In the genomic region with DNA sequence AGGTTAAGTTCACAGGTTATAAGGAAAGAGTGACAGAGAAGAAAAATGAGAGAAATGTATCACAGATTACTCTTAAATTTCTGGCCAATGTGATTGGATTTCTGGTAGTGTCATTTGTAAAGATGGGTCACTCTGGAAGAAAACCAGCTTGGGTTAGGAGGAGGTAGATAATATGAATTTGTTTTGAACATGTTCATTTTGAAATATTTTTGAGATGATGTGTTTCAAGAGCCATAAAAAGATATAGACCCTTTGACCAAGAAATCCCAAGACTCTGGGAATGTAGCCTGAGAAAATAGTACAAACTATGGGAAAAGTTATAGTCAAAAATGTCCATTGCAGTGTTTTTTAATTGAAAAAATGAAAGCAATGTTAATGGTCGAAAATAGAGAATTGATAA, we compare ENCODE assay signal across 22 cellular contexts.
DNase-seq lines count a peak whose midpoint lies in the region; FAIRE-seq and TF ChIP-seq lines count a peak whose summit lies in the region.
"Had no signal": no experiment of that assay in that cellular context is flagged by ENCODE, and none has a peak within 500 bp of the region (broad histone marks: within the 10 kb centered on the region; RNA-seq: fewer than 3 reads in every experiment).

No MANE protein-coding gene starts in this region.

- H3K36me3 ChIP-seq in astrocyte (ENCODE audit: insufficient read depth, low read length) (no peaks in the 10 kb centered on the region), tibial artery (no peaks in the 10 kb centered on the region), GM23248 (ENCODE audit: low read depth) (no peaks in the 10 kb centered on the region)
- no peaks in the 10 kb centered on the region for H3K36me3 ChIP-seq in CD8-positive, alpha-beta memory T cell (ENCODE audit: insufficient read depth, low read length)
- H3K36me3 ChIP-seq: Peyer's patch, SJSA1 had no signal

- no peaks in the 10 kb centered on the region for H3K4me1 Mint-ChIP-seq in astrocyte (ENCODE audit: low read depth, unreplicated experiment)
- H3K4me1 Mint-ChIP-seq in CD8-positive, alpha-beta memory T cell = no peaks in the 10 kb centered on the region

- no peaks in the 10 kb centered on the region for H3K9me2 ChIP-seq in GM23248 (ENCODE audit: insufficient read depth)

- H3K27ac ChIP-seq in astrocyte (ENCODE audit: low read depth, low read length) (no peak overlapping the region), tibial artery (peak overlapping the region; percentile 17 to 49), GM23248 (no peak overlapping the region)
- no peak overlapping the region for H3K27ac ChIP-seq in CD8-positive, alpha-beta memory T cell (ENCODE audit: low read depth, low read length)
- H3K27ac ChIP-seq: Peyer's patch, SJSA1 had no signal

- CTCF ChIA-PET in CD8-positive, alpha-beta memory T cell (lab: Charles Lee) = no interaction called here

- H2AFZ ChIP-seq in astrocyte (ENCODE audit: low read depth, low read length) (no peak overlapping the region), GM23248 (no peak overlapping the region)

- no peak overlapping the region for H3K9ac ChIP-seq in astrocyte (ENCODE audit: low read length)
- H3K9ac ChIP-seq in GM23248 = no peak overlapping the region

- no peaks in the 10 kb centered on the region for H3K9me3 Mint-ChIP-seq in astrocyte (ENCODE audit: unreplicated experiment)
- peaks cover 0 to 12% (median 0%) of the 10 kb centered on the region in 5 donors for H3K9me3 Mint-ChIP-seq in CD8-positive, alpha-beta memory T cell

- intact Hi-C loops in tibial artery (cut with DNase I; ENCODE audit: low total_unique reads) = no loop called here

- H4K20me1 ChIP-seq in astrocyte (ENCODE audit: insufficient read depth, low read length) = no peaks in the 10 kb centered on the region
- no peaks in the 10 kb centered on the region for H4K20me1 ChIP-seq in GM23248 (ENCODE audit: insufficient read depth)

- H3F3A ChIP-seq in GM23248 (ENCODE audit: insufficient read depth) = no peaks in the 10 kb centered on the region

- TF ChIP-seq CTCF in astrocyte (IDR thresholded peaks at IDR 0.05; ENCODE audit: insufficient read depth, low read depth, low read length) (no peak), foreskin fibroblast (IDR thresholded peaks at IDR 0.05; ENCODE audit: low read depth, low read length) (no peak), tibial artery (IDR thresholded peaks at IDR 0.05) (no peak)

- H3K79me2 ChIP-seq in astrocyte (ENCODE audit: insufficient read depth, low read length) = no peaks in the 10 kb centered on the region
- no peaks in the 10 kb centered on the region for H3K79me2 ChIP-seq in GM23248 (ENCODE audit: insufficient read depth)

- H3K27me3 Mint-ChIP-seq in astrocyte (ENCODE audit: low read depth, unreplicated experiment) = no peaks in the 10 kb centered on the region
- H3K27me3 Mint-ChIP-seq in CD8-positive, alpha-beta memory T cell = no peaks in the 10 kb centered on the region

- H3K4me2 ChIP-seq in astrocyte (ENCODE audit: low read length) = no peak overlapping the region
- H3K4me2 ChIP-seq in GM23248 (ENCODE audit: unreplicated experiment) = no peak overlapping the region

- H3K4me3 Mint-ChIP-seq in astrocyte (ENCODE audit: unreplicated experiment) = no peak overlapping the region
- H3K4me3 Mint-ChIP-seq in CD8-positive, alpha-beta memory T cell = no peak overlapping the region
- H3K4me3 Mint-ChIP-seq: CD14-positive monocyte had no signal

- in situ Hi-C loops in GM23248 (cut with MboI) = no loop called here

- FAIRE-seq in astrocyte (lab: Jason Lieb, UNC) = no peak
- FAIRE-seq: GM12891, H1, HepG2 had no signal

- H3K4me3 ChIP-seq in astrocyte (ENCODE audit: insufficient read depth, low read depth, low read length) (no peak overlapping the region), foreskin fibroblast (ENCODE audit: low read depth in 1 of 2, low read length in 2 of 2) (no peak overlapping the region), tibial artery (no peak overlapping the region), GM23248 (no peak overlapping the region)
- no peak overlapping the region for H3K4me3 ChIP-seq in CD8-positive, alpha-beta memory T cell (ENCODE audit: low read length)
- H3K4me3 ChIP-seq: Peyer's patch, SJSA1 had no signal

- H3K4me1 ChIP-seq in astrocyte (ENCODE audit: insufficient read depth, low read length) = no peaks in the 10 kb centered on the region
- peaks cover 0 to 68% (median 11%) of the 10 kb centered on the region in 4 donors for H3K4me1 ChIP-seq in tibial artery
- H3K4me1 ChIP-seq in GM23248 (ENCODE audit: insufficient read depth) = 0 out of 2 replicates have a peak, but pooled peaks cover 5% of the 10 kb centered on the region
- H3K4me1 ChIP-seq in CD8-positive, alpha-beta memory T cell (ENCODE audit: insufficient read depth, low read length) = no peaks in the 10 kb centered on the region
- H3K4me1 ChIP-seq: Peyer's patch, SJSA1 had no signal

- WGBS in GM23248 (ENCODE audit: low coverage in 1 of 2, low lambda C conversion rate in 2 of 2, missing lambda C conversion rate in 2 of 2), 2 experiments = 79 to 83% methylated on average over 1 of the region's 1 CpG

- POLR2A ChIA-PET in CD8-positive, alpha-beta memory T cell (lab: Charles Lee) = no interaction called here

- peak; percentile 88 for DNase-seq in EH (ENCODE audit: low read depth)
- peak; percentile 25 for DNase-seq in astrocyte (ENCODE audit: low read depth)
- DNase-seq in foreskin fibroblast = peak; percentile 2 to 3
- DNase-seq in tibial artery = no peak
- no peak for DNase-seq in NCI-H1694 (lab: John Stamatoyannopoulos, UW)
- DNase-seq in GM23248 = no peak
- DNase-seq in CD8-positive, alpha-beta memory T cell = no peak
- DNase-seq: AML-193; DMS 273 treated with DMSO at 0.1 percent for 48 hours; KG1; MV-4-11; NCI-H187; NCI-H2107; NCI-H510A; NCI-H748 treated with DMSO at 0.1 percent for 48 hours; NK-92 treated with Interleukin-12 subunit alpha and Interleukin-12 subunit beta, amount 100 ng/mL, for 24 hours; Peyer's patch had no signal

- peaks cover 2% of the 10 kb centered on the region for H3K36me3 Mint-ChIP-seq in astrocyte (ENCODE audit: low read depth, unreplicated experiment)
- no peaks in the 10 kb centered on the region for H3K36me3 Mint-ChIP-seq in CD8-positive, alpha-beta memory T cell

- H3K9me3 ChIP-seq in astrocyte (ENCODE audit: insufficient read depth, low read depth, low read length) (no peaks in the 10 kb centered on the region), tibial artery (no peaks in the 10 kb centered on the region), GM23248 (ENCODE audit: low read depth) (no peaks in the 10 kb centered on the region)
- no peaks in the 10 kb centered on the region for H3K9me3 ChIP-seq in CD8-positive, alpha-beta memory T cell (ENCODE audit: low read length)
- H3K9me3 ChIP-seq: Peyer's patch, SJSA1 had no signal

- H3K27me3 ChIP-seq in astrocyte (ENCODE audit: insufficient read depth, low read length) (no peaks in the 10 kb centered on the region), tibial artery (no peaks in the 10 kb centered on the region), GM23248 (replicated peaks; ENCODE audit: insufficient read depth) (no peaks in the 10 kb centered on the region)
- no peaks in the 10 kb centered on the region for H3K27me3 ChIP-seq in CD8-positive, alpha-beta memory T cell (ENCODE audit: insufficient read depth, low read length, poor library complexity, severe bottlenecking)
- H3K27me3 ChIP-seq: Peyer's patch, SJSA1 had no signal

- H3K27ac Mint-ChIP-seq in astrocyte (ENCODE audit: unreplicated experiment) = no peak overlapping the region
- no peak overlapping the region for H3K27ac Mint-ChIP-seq in CD8-positive, alpha-beta memory T cell

Comparison
In these comparisons a context has a peak if more than half of its experiments do, and no peak if none do; other contexts are left out.
1. DNase-seq: peak in EH (single experiment), astrocyte (single experiment) and foreskin fibroblast (2 of 2); none in tibial artery (0 of 2), NCI-H1694 (single experiment), GM23248 (single experiment) and CD8-positive, alpha-beta memory T cell (0 of 5).
2. H3K27ac ChIP-seq: peak in tibial artery (2 of 2); none in astrocyte (single experiment), GM23248 (single experiment) and CD8-positive, alpha-beta memory T cell (single experiment).